In genomic region chr5:34682926-34683623, GRCh38 we compare ENCODE assay signal across 16 cellular contexts. TPM values are rescaled to one million over a fixed set of nuclear protein-coding genes. Genes with fewer than 3 reads are reported as not detected.
A peak's percentile ranks its signal among the peaks of the same experiment; 100 is the strongest.
DNase-seq lines count a peak whose midpoint lies in the region; ATAC-seq and TF ChIP-seq lines count a peak whose summit lies in the region.
"Had no signal": no experiment of that assay in that cellular context is flagged by ENCODE, and none has a peak within 500 bp of the region (broad histone marks: within the 10 kb centered on the region; RNA-seq: fewer than 3 reads in every experiment).

No MANE protein-coding gene starts in this region.

- no peaks in the 10 kb centered on the region for H3K27me3 ChIP-seq in AG04450 (ENCODE audit: control insufficient read depth, insufficient read depth, low read length)
- H3K27me3 ChIP-seq: BE2C had no signal

- H3K9me3 ChIP-seq in AG04450 (ENCODE audit: control insufficient read depth, insufficient read depth, low read length): no peaks in the 10 kb centered on the region
- no peaks in the 10 kb centered on the region for H3K9me3 ChIP-seq in mucosa of descending colon
- H3K9me3 ChIP-seq: BE2C had no signal

- DNase-seq in AG04450 (ENCODE audit: low read depth, low spot score) (no peak), M059J (ENCODE audit: low read depth) (peak; percentile 96), dermis blood vessel endothelial cell (peak; percentile 95), mucosa of descending colon (peak in 1 of 3 donors; percentile 35), AML-193 (lab: John Stamatoyannopoulos, UW) (no peak)
- DNase-seq: activated CD4-positive, alpha-beta T cell treated with anti-CD3 and anti-CD28 coated beads, Interleukin-2, amount 10 ng/mL, durations not matched to agents 7 days and 5 days; activated gamma-delta T cell treated with Interleukin-2 at 50 U/mL for 16 hours; BE2C; GF-D8; NCI-H345; nucleus accumbens; stimulated activated CD4-positive, alpha-beta T cell treated with anti-CD3 and anti-CD28 coated beads, Interleukin-4, amount 100 ng/mL, for 4 hours had no signal

- H3K4me3 ChIP-seq in AG04450 (ENCODE audit: low read depth, low read length): no peak overlapping the region
- no peak overlapping the region for H3K4me3 ChIP-seq in mucosa of descending colon

- peaks cover 6% of the 10 kb centered on the region for H3K4me1 ChIP-seq in mucosa of descending colon (ENCODE audit: low read depth)
- H3K4me1 ChIP-seq: BE2C had no signal

- ATAC-seq in mucosa of descending colon (peak; percentile 1), GM18867 (IDR thresholded peaks at IDR 0.05; ENCODE audit: unreplicated experiment) (no peak), GM21619 (IDR thresholded peaks at IDR 0.05; ENCODE audit: unreplicated experiment) (no peak), GM19452 (IDR thresholded peaks at IDR 0.05; ENCODE audit: unreplicated experiment) (no peak)

- intact Hi-C loops in mucosa of descending colon (cut with DNase I, micrococcal nuclease): no loop called here

- CTCF ChIA-PET in AG04450 (lab: Charles Lee): interaction anchor here (0.6 to 1.1 kb wide), 2 partner anchors 11 to 152 kb away, joined by 3 read pairs; no protein-coding TSS in a partner anchor

- TF ChIP-seq CTCF in AG04450 (IDR thresholded peaks at IDR 0.05; ENCODE audit: low read depth, low read length) (no peak), mucosa of descending colon (IDR thresholded peaks at IDR 0.05) (no peak)

- no peaks in the 10 kb centered on the region for H3K36me3 ChIP-seq in mucosa of descending colon (ENCODE audit: low read depth)
- H3K36me3 ChIP-seq: BE2C had no signal

- POLR2A ChIA-PET in AG04450 (lab: Yijun Ruan, JAX): interaction anchor here (1.0 kb wide), 1 partner anchor 15 kb away, joined by 3 read pairs; no protein-coding TSS in a partner anchor

- H3K27ac ChIP-seq in AG04450 (ENCODE audit: low read depth, low read length): peak overlapping the region; percentile 32
- H3K27ac ChIP-seq: KMS-11 had no signal

RNA-seq across cellular contexts. Expression of gene RAI14, which starts 26.9 kb away (rescaled TPM):
- 162 and 211 TPM in 2 replicates for polyA plus RNA-seq in AG04450 (2011; rRNA removed)
- polyA minus RNA-seq in AG04450 (2011; rRNA and poly(A)+ RNA removed): 438 and 587 TPM in 2 replicates
- 77.5 and 117 TPM in 2 replicates for total RNA-seq in M059J (2014; rRNA removed; shearing (Covaris generic))
- total RNA-seq in dermis blood vessel endothelial cell: 204 and 257 TPM in 2 replicates
- total RNA-seq in mucosa of descending colon: 10 to 100 TPM; 14.0 to 41.0 (median 23.4) TPM

Comparison
In these comparisons a context has a peak if more than half of its experiments do, and no peak if none do; other contexts are left out.
1. DNase-seq: peak in M059J (single experiment) and dermis blood vessel endothelial cell (single experiment); none in AG04450 (single experiment) and AML-193 (0 of 2).